ENCODE assay signal across 9 cellular contexts in genomic region chr6:24919404-24919892, GRCh38. TPM values are rescaled to one million over a fixed set of nuclear protein-coding genes. Genes with fewer than 3 reads are reported as not detected.
DNase-seq lines count a peak whose midpoint lies in the region; ATAC-seq and TF ChIP-seq lines count a peak whose summit lies in the region.
"Had no signal": no experiment of that assay in that cellular context is flagged by ENCODE, and none has a peak within 500 bp of the region (broad histone marks: within the 10 kb centered on the region; RNA-seq: fewer than 3 reads in every experiment).

No MANE protein-coding gene starts in this region.

- peak; percentile 35 to 68 for DNase-seq in NCI-H2081 (lab: John Stamatoyannopoulos, UW)
- no peak for DNase-seq in NCI-H2081 treated with DMSO at 0.1 percent for 48 hours (lab: John Stamatoyannopoulos, UW)
- peak; percentile 31 for DNase-seq in OCI-M1 (lab: John Stamatoyannopoulos, UW)
- DNase-seq in osteocyte (ENCODE audit: extremely low spot score, unreplicated experiment): no peak
- DNase-seq in HFFc6: no peak
- no peak for DNase-seq in hypothalamus (lab: John Stamatoyannopoulos, UW)

- no peaks in the 10 kb centered on the region for H3K27me3 Mint-ChIP-seq in osteocyte (ENCODE audit: unreplicated experiment)
- H3K27me3 Mint-ChIP-seq in HFFc6 (ENCODE audit: insufficient read depth): peaks cover 8% of the 10 kb centered on the region

- H3K27ac Mint-ChIP-seq in osteocyte (ENCODE audit: unreplicated experiment) (peak overlapping the region; percentile 92), HFFc6 (no peak overlapping the region)

- H3K9me3 Mint-ChIP-seq in osteocyte (ENCODE audit: unreplicated experiment) (no peaks in the 10 kb centered on the region), HFFc6 (no peaks in the 10 kb centered on the region)

- H3K4me3 Mint-ChIP-seq in osteocyte (ENCODE audit: unreplicated experiment) (peak overlapping the region; percentile 19), HFFc6 (no peak overlapping the region)

- TF ChIP-seq CTCF in osteocyte (IDR thresholded peaks at IDR 0.05) (no peak), HFFc6 (IDR thresholded peaks at IDR 0.05) (no peak)

- peaks cover 36% of the 10 kb centered on the region for H3K4me1 Mint-ChIP-seq in osteocyte (ENCODE audit: unreplicated experiment)
- H3K4me1 Mint-ChIP-seq in HFFc6 (ENCODE audit: low read depth): no peaks in the 10 kb centered on the region

- no peaks in the 10 kb centered on the region for H3K36me3 Mint-ChIP-seq in osteocyte (ENCODE audit: unreplicated experiment)
- H3K36me3 Mint-ChIP-seq in HFFc6 (ENCODE audit: low read depth): no peaks in the 10 kb centered on the region

- ATAC-seq in HG03159 (IDR thresholded peaks at IDR 0.05; ENCODE audit: unreplicated experiment): peak; percentile 70
- ATAC-seq in GM19324 (IDR thresholded peaks at IDR 0.05; ENCODE audit: low FRiP score, unreplicated experiment): no peak
- ATAC-seq: A549 had no signal

RNA-seq across cellular contexts. Expression of gene RIPOR2, which starts 16.3 kb away (rescaled TPM):
- 4.8 and 6.3 TPM in 2 replicates for total RNA-seq in osteocyte
- 10 to 100 TPM in 4 of 6 experiments, 1 to 10 TPM in 2; 9.1 to 20.7 (median 10.2) TPM for total RNA-seq in HFFc6 (2021; fragmentation: NEBNext Ultra II Directional; extraction: Animal tissue kit (Norgen Biotek cat#: 25700))

Comparison
In these comparisons a context has a peak if more than half of its experiments do, and no peak if none do; other contexts are left out.
1. DNase-seq: peak in NCI-H2081 (2 of 2) and OCI-M1 (single experiment); none in NCI-H2081 treated with DMSO at 0.1 percent for 48 hours (single experiment), osteocyte (single experiment), HFFc6 (single experiment) and hypothalamus (0 of 51).